ENCODE assay signal across 29 cellular contexts in genomic region chr1:154871374-154871773, GRCh38. TPM values are rescaled to one million over a fixed set of nuclear protein-coding genes. Genes with fewer than 3 reads are reported as not detected.
A peak's percentile ranks its signal among the peaks of the same experiment; 100 is the strongest.
DNase-seq lines count a peak whose midpoint lies in the region; ATAC-seq and TF ChIP-seq lines count a peak whose summit lies in the region.
"Had no signal": no experiment of that assay in that cellular context is flagged by ENCODE, and none has a peak within 500 bp of the region (broad histone marks: within the 10 kb centered on the region; RNA-seq: fewer than 3 reads in every experiment).

No MANE protein-coding gene starts in this region.

- peaks cover 8% of the 10 kb centered on the region for H3K27me3 Mint-ChIP-seq in osteocyte (ENCODE audit: unreplicated experiment)

- no peak overlapping the region for H3K9ac ChIP-seq in neuronal stem cell (ENCODE audit: low read depth, low read length, poor library complexity)

- H4K91ac ChIP-seq in neuronal stem cell (ENCODE audit: low read depth, low read length, poor library complexity), result no peak overlapping the region

- H3K23ac ChIP-seq in neuronal stem cell (ENCODE audit: low read depth, low read length, poor library complexity), result no peak overlapping the region

- peak; percentile 55 for DNase-seq in A172 (ENCODE audit: low spot score)
- peak; percentile 49 for DNase-seq in Daoy (ENCODE audit: low read depth)
- DNase-seq in NCI-H2196 treated with DMSO at 0.1 percent for 48 hours (lab: John Stamatoyannopoulos, UW; ENCODE audit: unreplicated experiment), result peak; percentile 47
- peak; percentile 18 for DNase-seq in epithelial cell of esophagus (ENCODE audit: low read depth)
- no peak for DNase-seq in osteocyte (ENCODE audit: extremely low spot score, unreplicated experiment)
- no peak for DNase-seq in activated CD4-positive, alpha-beta T cell treated with anti-CD3 and anti-CD28 coated beads for 1 hour
- no peak for DNase-seq in Right ventricle myocardium inferior (ENCODE audit: missing footprints)
- no peak for DNase-seq in neuronal stem cell (ENCODE audit: low spot score)
- DNase-seq: activated CD4-positive, alpha-beta T cell treated with anti-CD3 and anti-CD28 coated beads, Interleukin-2, amount 50 U/mL, for 48 hours; anterior cingulate cortex; caudate nucleus; GF-D8; left ventricle myocardium superior; midbrain; natural killer cell; NCI-H1436 treated with DMSO at 0.1 percent for 48 hours; NCI-H2171 treated with DMSO at 0.1 percent for 48 hours; OCI-M1; Right ventricle myocardium superior; stimulated activated CD4-positive, alpha-beta T cell treated with anti-CD3 and anti-CD28 coated beads, Interleukin-15, amount 100 ng/mL, for 24 hours; T1000; thyroid gland had no signal

- no peak overlapping the region for H2AK5ac ChIP-seq in neuronal stem cell (ENCODE audit: low read depth, low read length)

- no peak overlapping the region for H2BK15ac ChIP-seq in neuronal stem cell (ENCODE audit: low read length)

- H3K36me3 ChIP-seq in neuronal stem cell (replicated peaks in 1 of 2; ENCODE audit: control insufficient read depth in 2 of 2, insufficient read depth in 2 of 2, low read length in 2 of 2), result no peaks in the 10 kb centered on the region
- H3K36me3 ChIP-seq: gastroesophageal sphincter, HAP-1, thyroid gland had no signal

- H2AFZ ChIP-seq in neuronal stem cell (ENCODE audit: low read length), result no peak overlapping the region

- H3K4me2 ChIP-seq in neuronal stem cell (ENCODE audit: insufficient read depth, low read length, poor library complexity, severe bottlenecking), result no peak overlapping the region

- no peak overlapping the region for H3K4me3 ChIP-seq in epithelial cell of esophagus (ENCODE audit: low read length)
- H3K4me3 ChIP-seq in neuronal stem cell (ENCODE audit: low read length in 2 of 2), result no peak overlapping the region
- H3K4me3 ChIP-seq: gastroesophageal sphincter, HAP-1, thyroid gland had no signal

- intact Hi-C loops in Right ventricle myocardium inferior (cut with DNase I), result no loop called here

- no peak for ATAC-seq in Right ventricle myocardium inferior
- ATAC-seq: activated naive CD4-positive, alpha-beta T cell treated with anti-CD3 and anti-CD28 coated beads, Interleukin-2, amount 50 U/mL, for 72 hours; gastroesophageal sphincter; left ventricle myocardium superior; natural killer cell; WTC11 had no signal

- no peaks in the 10 kb centered on the region for H3K36me3 Mint-ChIP-seq in osteocyte (ENCODE audit: unreplicated experiment)
- H3K36me3 Mint-ChIP-seq: activated naive CD4-positive, alpha-beta T cell treated with anti-CD3 and anti-CD28 coated beads, Interleukin-2, amount 50 U/mL, for 72 hours; CD14-positive monocyte; natural killer cell; WTC11 had no signal

- no peak overlapping the region for H3K4ac ChIP-seq in neuronal stem cell (ENCODE audit: low read length)

- H3K4me1 ChIP-seq in neuronal stem cell (ENCODE audit: control insufficient read depth in 2 of 2, insufficient read depth in 1 of 2, low read depth in 1 of 2, low read length in 2 of 2), result peaks cover 22 to 28% of the 10 kb centered on the region in 2 donors

- no CpG with 5 or more reads among the region's 1 CpG for WGBS in neuronal stem cell (ENCODE audit: extremely low coverage in 2 of 2, insufficient read length in 2 of 2, insufficient replicate concordance in 1 of 2), 2 donors

- no peak overlapping the region for H2BK5ac ChIP-seq in neuronal stem cell (ENCODE audit: low read length)

- H2BK12ac ChIP-seq in neuronal stem cell (ENCODE audit: low read length), result no peak overlapping the region

- no peak overlapping the region for H3K4me3 Mint-ChIP-seq in osteocyte (ENCODE audit: unreplicated experiment)
- H3K4me3 Mint-ChIP-seq: CD14-positive monocyte; natural killer cell; stimulated activated naive CD8-positive, alpha-beta T cell treated with anti-CD3 and anti-CD28 coated beads, Interleukin-15, Interleukin-2, amounts not matched to agents 100 ng/mL and 50 ng/mL, for 24 hours; WTC11 had no signal

- peaks cover 0 to 46% (median 2%) of the 10 kb centered on the region in 3 experiments for H3K27me3 ChIP-seq in neuronal stem cell (ENCODE audit: control insufficient read depth in 3 of 3, insufficient read depth in 3 of 3, low read depth in 1 of 3, low read length in 3 of 3)
- H3K27me3 ChIP-seq: thyroid gland had no signal

- TF ChIP-seq CTCF in epithelial cell of esophagus (IDR thresholded peaks at IDR 0.05; ENCODE audit: insufficient read depth, low read depth, low read length, missing control alignments), result no peak
- no peak for TF ChIP-seq CTCF in osteocyte (IDR thresholded peaks at IDR 0.05)

- H3K18ac ChIP-seq in neuronal stem cell (ENCODE audit: low read length), result no peak overlapping the region

- no peak overlapping the region for H3K27ac ChIP-seq in neuronal stem cell (replicated peaks; ENCODE audit: low read length)
- H3K27ac ChIP-seq: gastroesophageal sphincter, thyroid gland had no signal

- H3K9me3 Mint-ChIP-seq in osteocyte (ENCODE audit: unreplicated experiment), result no peaks in the 10 kb centered on the region
- H3K9me3 Mint-ChIP-seq: activated naive CD4-positive, alpha-beta T cell treated with anti-CD3 and anti-CD28 coated beads, Interleukin-2, amount 50 U/mL, for 72 hours; activated T-helper 2 cell treated with anti-CD3 and anti-CD28 coated beads, Interferon-gamma antibody, Interleukin-2, Interleukin-4, amounts not matched to agents 10 μg/mL and 5 μg/mL and 100 μg/mL, durations not matched to agents 14 hours and 24 hours and 36 hours; natural killer cell; stimulated activated naive CD8-positive, alpha-beta T cell treated with anti-CD3 and anti-CD28 coated beads, Interleukin-15, Interleukin-2, amounts not matched to agents 100 ng/mL and 50 ng/mL, for 24 hours; WTC11 had no signal

- no peaks in the 10 kb centered on the region for H3K9me3 ChIP-seq in neuronal stem cell (replicated peaks in 1 of 2; ENCODE audit: control insufficient read depth in 2 of 2, insufficient read depth in 1 of 2, low read depth in 1 of 2, low read length in 2 of 2)
- H3K9me3 ChIP-seq: gastroesophageal sphincter, HAP-1, thyroid gland had no signal

- H3K79me1 ChIP-seq in neuronal stem cell (ENCODE audit: low read depth, low read length), result peaks cover 5% of the 10 kb centered on the region

- no peak overlapping the region for H4K8ac ChIP-seq in neuronal stem cell (ENCODE audit: low read depth, low read length)

- no peak overlapping the region for H3K14ac ChIP-seq in neuronal stem cell (ENCODE audit: low read length)

- H3K27ac Mint-ChIP-seq in osteocyte (ENCODE audit: unreplicated experiment), result no peak overlapping the region
- H3K27ac Mint-ChIP-seq: activated naive CD4-positive, alpha-beta T cell treated with anti-CD3 and anti-CD28 coated beads, Interleukin-2, amount 50 U/mL, for 72 hours; activated T-helper 2 cell treated with anti-CD3 and anti-CD28 coated beads, Interferon-gamma antibody, Interleukin-2, Interleukin-4, amounts not matched to agents 10 μg/mL and 5 μg/mL and 100 μg/mL, durations not matched to agents 14 hours and 24 hours and 36 hours; CD14-positive monocyte; natural killer cell; stimulated activated naive CD8-positive, alpha-beta T cell treated with anti-CD3 and anti-CD28 coated beads, Interleukin-15, Interleukin-2, amounts not matched to agents 100 ng/mL and 50 ng/mL, for 24 hours; WTC11 had no signal

- H2BK120ac ChIP-seq in neuronal stem cell (ENCODE audit: low read depth, low read length), result no peak overlapping the region

- H3K4me1 Mint-ChIP-seq in osteocyte (ENCODE audit: unreplicated experiment), result peaks cover 38% of the 10 kb centered on the region

RNA-seq across cellular contexts. Expression of gene KCNN3, which starts 1.3 kb away (rescaled TPM):
- total RNA-seq in A172 (2014; rRNA removed; shearing (Covaris generic)), result 0.10 and 0.36 TPM in 2 replicates
- 9.1 and 16.8 TPM in 2 replicates for total RNA-seq in Daoy (2014; rRNA removed; shearing (Covaris generic))
- total RNA-seq in osteocyte (0.16 and 0.29 TPM in 2 replicates), Right ventricle myocardium inferior (3.4 TPM)
- polyA plus RNA-seq in neuronal stem cell (2013, experiment 1 of 2), result 3.7 TPM
- polyA plus RNA-seq in neuronal stem cell (2013, experiment 2 of 2), result 4.2 TPM
- polyA plus RNA-seq: CD14-positive monocyte had no signal

Comparison
In these comparisons a context has a peak if more than half of its experiments do, and no peak if none do; other contexts are left out.
1. DNase-seq: peak in A172 (single experiment), Daoy (single experiment), NCI-H2196 treated with DMSO at 0.1 percent for 48 hours (single experiment) and epithelial cell of esophagus (single experiment); none in osteocyte (single experiment), activated CD4-positive, alpha-beta T cell treated with anti-CD3 and anti-CD28 coated beads for 1 hour (single experiment), Right ventricle myocardium inferior (single experiment) and neuronal stem cell (single experiment).